8 cellular contexts compared by ENCODE assay signal in genomic region chr1:42335809-42336518, GRCh38. TPM values are rescaled to one million over a fixed set of nuclear protein-coding genes. Genes with fewer than 3 reads are reported as not detected.
DNase-seq lines count a peak whose midpoint lies in the region; ATAC-seq and TF ChIP-seq lines count a peak whose summit lies in the region.

No MANE protein-coding gene starts in this region.

- peaks cover 0 to 6% (median 0%) of the 10 kb centered on the region in 11 experiments; a peak in 5 of 22 replicates for H3K36me3 ChIP-seq in BLaER1 treated with 17β-estradiol and CSF1 and Interleukin-3, amounts not matched to agents 10 nM and 100 nM
- no peaks in the 10 kb centered on the region for H3K36me3 ChIP-seq in lung (ENCODE audit: control insufficient read depth in 2 of 2, insufficient read depth in 2 of 2, low read length in 2 of 2)
- no peaks in the 10 kb centered on the region for H3K36me3 ChIP-seq in transverse colon

- peak overlapping the region; percentile 74 to 94 (median 91) for H3K4me2 ChIP-seq in BLaER1 treated with 17β-estradiol and CSF1 and Interleukin-3, amounts not matched to agents 10 nM and 100 nM

- 11 to 13% methylated on average over 9 of the region's 9 CpGs for WGBS in lung, 2 donors
- WGBS in transverse colon (ENCODE audit: low coverage in 1 of 2), 2 donors = 6 to 11% methylated on average over 8 to 9 of the region's 9 CpGs

- H3K9me3 Mint-ChIP-seq in central memory CD8-positive, alpha-beta T cell = no peaks in the 10 kb centered on the region

- peaks cover 0 to 1% (median 0%) of the 10 kb centered on the region in 11 experiments; a peak in 3 of 22 replicates for H3K9me3 ChIP-seq in BLaER1 treated with 17β-estradiol and CSF1 and Interleukin-3, amounts not matched to agents 10 nM and 100 nM (replicated peaks in 1 of 11)
- H3K9me3 ChIP-seq in lung (ENCODE audit: control insufficient read depth in 2 of 2, insufficient read depth in 1 of 2, low read length in 1 of 2) (peaks cover 0 to 1% of the 10 kb centered on the region in 2 donors), transverse colon (no peaks in the 10 kb centered on the region)

- intact Hi-C loops in transverse colon (cut with DNase I; ENCODE audit: low total_unique reads) = loop anchor here (10.0 kb wide), 1 partner anchor 429 kb away; the partner anchor contains the start of genes C1orf50 and P3H1

- peak overlapping the region; percentile 77 to 95 (median 93) for H3K27ac ChIP-seq in BLaER1 treated with 17β-estradiol and CSF1 and Interleukin-3, amounts not matched to agents 10 nM and 100 nM
- H3K27ac ChIP-seq in lung (ENCODE audit: low read depth in 1 of 2, low read length in 1 of 2) (peak overlapping the region; percentile 96 to 97), transverse colon (peak overlapping the region; percentile 95 to 99 (median 96))

- no peak for TF ChIP-seq CTCF in lung (IDR thresholded peaks at IDR 0.05; ENCODE audit: control extremely low read depth, extremely low read depth)
- no peak for TF ChIP-seq CTCF in transverse colon (IDR thresholded peaks at IDR 0.05)

- peaks cover 14% of the 10 kb centered on the region for H3K36me3 Mint-ChIP-seq in central memory CD8-positive, alpha-beta T cell (ENCODE audit: insufficient read depth)

- peak overlapping the region; percentile 85 for H3K27ac Mint-ChIP-seq in central memory CD8-positive, alpha-beta T cell (ENCODE audit: low read depth)

- peak overlapping the region; percentile 93 for H3K4me3 Mint-ChIP-seq in central memory CD8-positive, alpha-beta T cell

- peak overlapping the region; percentile 85 to 99 (median 96) for H3K4me3 ChIP-seq in BLaER1 treated with 17β-estradiol and CSF1 and Interleukin-3, amounts not matched to agents 10 nM and 100 nM
- H3K4me3 ChIP-seq in lung (peak overlapping the region; percentile 71), transverse colon (peak overlapping the region; percentile 80 to 100 (median 93))

- H3K4me1 Mint-ChIP-seq in central memory CD8-positive, alpha-beta T cell = peaks cover 53% of the 10 kb centered on the region

- peak overlapping the region; percentile 87 to 97 (median 94) for H3K9ac ChIP-seq in BLaER1 treated with 17β-estradiol and CSF1 and Interleukin-3, amounts not matched to agents 10 nM and 100 nM

- peak; percentile 1 for ATAC-seq in GM21526 (IDR thresholded peaks at IDR 0.05; ENCODE audit: low FRiP score, unreplicated experiment)
- ATAC-seq in central memory CD8-positive, alpha-beta T cell (replicated peaks; ENCODE audit: extremely low read depth, poor library complexity, severe bottlenecking) = peak; percentile 18
- peak; percentile 1 for ATAC-seq in lung (ENCODE audit: insufficient read depth, low FRiP score)
- no peak for ATAC-seq in GM21528 (IDR thresholded peaks at IDR 0.05; ENCODE audit: low FRiP score, unreplicated experiment)
- ATAC-seq in HG02852 (IDR thresholded peaks at IDR 0.05; ENCODE audit: unreplicated experiment) = no peak

- TF ChIP-seq POLR2A in transverse colon (IDR thresholded peaks at IDR 0.05) = peak; percentile 73

- in situ Hi-C loops in transverse colon (cut with MboI; ENCODE audit: low pct_ligation_motif_present in 1 of 4, low pct_unique_long_range_greater_than_20kb in 1 of 4, low sequenced_read_pairs in 3 of 4) = loop anchor here (10.0 to 25.0 kb wide), 4 partner anchors 326 to 429 kb away; partner anchors contain the start of genes C1orf50 (in 3 of the 4), P3H1 (in 3 of the 4), CLDN19 (in 1 of the 4) and PPIH (in 1 of the 4)

- no peaks in the 10 kb centered on the region for H3K27me3 Mint-ChIP-seq in central memory CD8-positive, alpha-beta T cell

- H4K20me1 ChIP-seq in BLaER1 treated with 17β-estradiol and CSF1 and Interleukin-3, amounts not matched to agents 10 nM and 100 nM = peaks cover 28 to 40% (median 32%) of the 10 kb centered on the region in 11 experiments; a peak in 20 of 22 replicates

- H3K27me3 ChIP-seq in BLaER1 treated with 17β-estradiol and CSF1 and Interleukin-3, amounts not matched to agents 10 nM and 100 nM = no peaks in the 10 kb centered on the region
- H3K27me3 ChIP-seq in lung (ENCODE audit: control insufficient read depth, insufficient read depth) (no peaks in the 10 kb centered on the region), transverse colon (no peaks in the 10 kb centered on the region)

- DNase-seq in NCI-H82 (lab: John Stamatoyannopoulos, UW) (peak; percentile 59), lung (ENCODE audit: low spot score) (peak; percentile 51), transverse colon (no peak)
- no peak for DNase-seq in central memory CD8-positive, alpha-beta T cell (ENCODE audit: low spot score in 2 of 2)

- H3K4me1 ChIP-seq in BLaER1 treated with 17β-estradiol and CSF1 and Interleukin-3, amounts not matched to agents 10 nM and 100 nM = peaks cover 23 to 37% (median 31%) of the 10 kb centered on the region in 10 experiments
- H3K4me1 ChIP-seq in lung (ENCODE audit: control insufficient read depth in 2 of 2, insufficient read depth in 2 of 2, low read length in 2 of 2) (peaks cover 0 to 11% of the 10 kb centered on the region in 2 donors), transverse colon (peaks cover 4 to 59% (median 38%) of the 10 kb centered on the region in 4 donors)

- no peak for TF ChIP-seq EP300 in transverse colon (IDR thresholded peaks at IDR 0.05; ENCODE audit: low read depth)

RNA-seq across cellular contexts. Expression of gene FOXJ3, which starts 0.9 kb away (rescaled TPM):
- total RNA-seq in lung (100 to 1,000 TPM in 1 of 2 donors, 10 to 100 TPM in 1; 39.6 to 106 TPM), transverse colon (10 to 100 TPM; 18.5 to 62.1 (median 38.6) TPM)
- 10 to 100 TPM; 11.9 to 13.5 TPM for polyA plus RNA-seq in lung

RNA-seq across cellular contexts. Expression of gene RIMKLA, which starts 44.6 kb away (rescaled TPM):
- total RNA-seq in lung (1 to 10 TPM in 1 of 2 donors, under 1 TPM in 1; 0.71 to 8.9 TPM), transverse colon (10 to 100 TPM in 2 of 4 donors, 1 to 10 TPM in 2; 2.4 to 11.9 (median 8.8) TPM)
- 1 to 10 TPM in 1 of 2 donors, under 1 TPM in 1; 0.92 to 1.9 TPM for polyA plus RNA-seq in lung

Comparison
In these comparisons a context has a peak if more than half of its experiments do, and no peak if none do; other contexts are left out.
1. ATAC-seq: peak in GM21526 (single experiment), central memory CD8-positive, alpha-beta T cell (single experiment) and lung (single experiment); none in GM21528 (single experiment) and HG02852 (single experiment).
2. DNase-seq: peak in NCI-H82 (single experiment) and lung (single experiment); none in central memory CD8-positive, alpha-beta T cell (0 of 2) and transverse colon (single experiment).
3. Peak in every context shown above with its lines, with median percentiles within 50 percentile points of each other: H3K27ac ChIP-seq and H3K4me3 ChIP-seq.